9 cellular contexts compared by ENCODE assay signal in the genomic region with DNA sequence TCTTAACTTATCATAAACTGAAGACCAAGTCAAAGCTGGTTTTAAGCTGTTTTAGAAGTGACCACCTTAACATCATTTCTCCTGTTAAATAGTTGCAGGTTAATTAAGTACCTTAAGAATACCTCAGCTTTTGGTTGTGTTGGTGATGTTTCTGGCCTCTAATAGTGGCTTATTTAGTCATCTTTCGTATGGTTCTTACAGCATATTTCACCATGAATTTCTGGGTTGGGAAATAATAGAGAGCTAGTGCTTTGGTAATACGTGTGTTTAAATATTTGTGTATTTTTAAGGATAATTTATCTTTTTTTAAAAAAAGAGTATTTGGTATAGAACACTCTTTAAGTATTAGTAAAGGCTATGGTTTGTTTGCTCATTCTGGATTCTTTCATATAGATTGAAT. TPM values are rescaled to one million over a fixed set of nuclear protein-coding genes. Genes with fewer than 3 reads are reported as not detected.
DNase-seq lines count a peak whose midpoint lies in the region; ATAC-seq and TF ChIP-seq lines count a peak whose summit lies in the region.
"Had no signal": no experiment of that assay in that cellular context is flagged by ENCODE, and none has a peak within 500 bp of the region (broad histone marks: within the 10 kb centered on the region; RNA-seq: fewer than 3 reads in every experiment).

No MANE protein-coding gene starts in this region.

- H3K4me3 ChIP-seq in left ventricle myocardium inferior (peak overlapping the region; percentile 77), ascending aorta (peak overlapping the region; percentile 85 to 96), urinary bladder (ENCODE audit: low read depth, low read length) (peak overlapping the region; percentile 87)

- no peaks in the 10 kb centered on the region for H3K9me3 Mint-ChIP-seq in memory B cell

- intact Hi-C loops in left ventricle myocardium inferior (cut with micrococcal nuclease) (no loop called here), Right ventricle myocardium superior (cut with DNase I) (no loop called here), ascending aorta (cut with DNase I) (loop anchor here (2.0 kb wide), 1 partner anchor 52 kb away; no protein-coding TSS in a partner anchor)

- ATAC-seq in Right ventricle myocardium superior (ENCODE audit: poor library complexity) (no peak), memory B cell (ENCODE audit: low read depth) (no peak), GM21723 (IDR thresholded peaks at IDR 0.05; ENCODE audit: unreplicated experiment) (no peak)
- ATAC-seq: HCT116 had no signal

- DNase-seq in left ventricle myocardium inferior (no peak), Right ventricle myocardium superior (no peak), ascending aorta (ENCODE audit: low spot score in 2 of 2) (no peak), memory B cell (ENCODE audit: low spot score in 2 of 2) (no peak), KG1 (lab: John Stamatoyannopoulos, UW) (no peak), NCI-H510A (lab: John Stamatoyannopoulos, UW) (no peak)

- TF ChIP-seq CTCF in left ventricle myocardium inferior (IDR thresholded peaks at IDR 0.05; ENCODE audit: borderline replicate concordance): no peak
- no peak for TF ChIP-seq CTCF in ascending aorta (IDR thresholded peaks at IDR 0.05)

- H3K36me3 Mint-ChIP-seq in memory B cell: peaks cover 2% of the 10 kb centered on the region

- no peak overlapping the region for H3K27ac ChIP-seq in left ventricle myocardium inferior (replicated peaks)
- no peak overlapping the region for H3K27ac ChIP-seq in ascending aorta
- H3K27ac ChIP-seq in urinary bladder (ENCODE audit: low read depth): peak overlapping the region; percentile 46

- WGBS in urinary bladder: 57% methylated on average over 2 of the region's 2 CpGs

- H3K9me3 ChIP-seq in left ventricle myocardium inferior (replicated peaks) (no peaks in the 10 kb centered on the region), ascending aorta (no peaks in the 10 kb centered on the region)

- H3K27me3 ChIP-seq in left ventricle myocardium inferior (ENCODE audit: low read depth) (no peaks in the 10 kb centered on the region), ascending aorta (no peaks in the 10 kb centered on the region)

- H3K36me3 ChIP-seq in left ventricle myocardium inferior (no peaks in the 10 kb centered on the region), ascending aorta (no peaks in the 10 kb centered on the region), urinary bladder (ENCODE audit: insufficient read depth) (no peaks in the 10 kb centered on the region)

- peak overlapping the region; percentile 99 for H3K27ac Mint-ChIP-seq in memory B cell

- peak overlapping the region; percentile 96 for H3K4me3 Mint-ChIP-seq in memory B cell

- H3K27me3 Mint-ChIP-seq in memory B cell: no peaks in the 10 kb centered on the region

- H3K4me1 ChIP-seq in left ventricle myocardium inferior (peaks cover 69% of the 10 kb centered on the region), ascending aorta (peaks cover 5 to 29% of the 10 kb centered on the region in 2 donors), urinary bladder (ENCODE audit: insufficient read depth) (no peaks in the 10 kb centered on the region)

- H3K4me1 Mint-ChIP-seq in memory B cell: peaks cover 51% of the 10 kb centered on the region

RNA-seq across cellular contexts. Expression of gene RAB8B, which starts 1.6 kb away (rescaled TPM):
- total RNA-seq in left ventricle myocardium inferior: 8.1 TPM
- total RNA-seq in Right ventricle myocardium superior: 10.0 TPM
- 25.1 TPM for total RNA-seq in ascending aorta
- 105 TPM for total RNA-seq in urinary bladder
- 27.7 TPM for polyA plus RNA-seq in urinary bladder

RNA-seq across cellular contexts. Expression of gene RPS27L, which starts 33.7 kb away (rescaled TPM):
- total RNA-seq in left ventricle myocardium inferior (165 TPM), Right ventricle myocardium superior (179 TPM), ascending aorta (16.9 TPM), urinary bladder (48.1 TPM)
- 97.4 TPM for polyA plus RNA-seq in urinary bladder
